In genomic region chr22:20904980-20905355, GRCh38 we compare ENCODE assay signal across 1 cellular context.
TF ChIP-seq lines count a peak whose summit lies in the region.

No MANE protein-coding gene starts in this region.

TF ChIP-seq in SK-N-SH treated with all-trans-retinoic acid at 6 μM for 48 hours, 23 proteins besides CTCF, POLR2A, EP300 and RAD21 (continued from another document):
- TF ChIP-seq CSRNP3 (CRISPR knock-in tag; IDR thresholded peaks at IDR 0.05) = no peak
- no peak for TF ChIP-seq TCF4 (CRISPR knock-in tag; IDR thresholded peaks at IDR 0.05; ENCODE audit: borderline replicate concordance)
- no peak for TF ChIP-seq ZNF70 (CRISPR knock-in tag; IDR thresholded peaks at IDR 0.05)
- no peak for TF ChIP-seq SNAI2 (CRISPR knock-in tag; IDR thresholded peaks at IDR 0.05)
- TF ChIP-seq ZC3H10 (CRISPR knock-in tag; IDR thresholded peaks at IDR 0.05) = no peak
- no peak for TF ChIP-seq ZNF565 (CRISPR knock-in tag; conservative IDR thresholded peaks at IDR 0.05; ENCODE audit: low read depth)
- TF ChIP-seq TOX (CRISPR knock-in tag; IDR thresholded peaks at IDR 0.05; ENCODE audit: borderline replicate concordance) = no peak
- no peak for TF ChIP-seq ZFP3 (CRISPR knock-in tag; IDR thresholded peaks at IDR 0.05)
- no peak for TF ChIP-seq POU6F1 (CRISPR knock-in tag; IDR thresholded peaks at IDR 0.05; ENCODE audit: borderline replicate concordance, low read depth)
